In genomic region chr18:9474103-9474982, GRCh38 we compare ENCODE assay signal across 8 cellular contexts. TPM values are rescaled to one million over a fixed set of nuclear protein-coding genes. Genes with fewer than 3 reads are reported as not detected.
DNase-seq lines count a peak whose midpoint lies in the region; ATAC-seq and TF ChIP-seq lines count a peak whose summit lies in the region.

No MANE protein-coding gene starts in this region.

- H3K4me1 ChIP-seq in HEK293 (ENCODE audit: control insufficient read depth, insufficient read depth, low read length) (peaks cover 9% of the 10 kb centered on the region; the same call in 1 of the 2 replicates), Peyer's patch (peaks cover 0 to 13% (median 3%) of the 10 kb centered on the region in 4 donors), tibial nerve (peaks cover 0 to 27% (median 8%) of the 10 kb centered on the region in 4 donors)

- no peaks in the 10 kb centered on the region for H3K9me3 ChIP-seq in HEK293 (ENCODE audit: control insufficient read depth, insufficient read depth, low read depth, low read length)
- H3K9me3 ChIP-seq in Peyer's patch: no peaks in the 10 kb centered on the region
- H3K9me3 ChIP-seq in tibial nerve: peaks cover 0 to 10% (median 0%) of the 10 kb centered on the region in 4 donors

- no peak for TF ChIP-seq EP300 in tibial nerve (IDR thresholded peaks at IDR 0.05)

- DNase-seq in BJ (ENCODE audit: low read depth) (peak; percentile 28), Peyer's patch (peak in 1 of 3 donors; percentile 54), dermis microvascular lymphatic vessel endothelial cell (ENCODE audit: low read depth in 2 of 2) (peak; percentile 66 to 91), lung microvascular endothelial cell (ENCODE audit: low read depth in 2 of 2) (peak; percentile 86 to 88), tibial nerve (ENCODE audit: low spot score in 2 of 2) (peak in 1 of 2 donors; percentile 54)
- DNase-seq in activated CD4-positive, alpha-beta T cell treated with anti-CD3 and anti-CD28 coated beads for 48 hours: no peak

- H3K36me3 ChIP-seq in BJ (ENCODE audit: control insufficient read depth, insufficient read depth, low read length) (peaks cover 4% of the 10 kb centered on the region; the same call in 1 of the 2 replicates), HEK293 (ENCODE audit: control insufficient read depth in 2 of 2, insufficient read depth in 1 of 2, low read length in 2 of 2) (peaks cover 5 to 7% of the 10 kb centered on the region in 2 experiments; a peak in 2 of 3 replicates), Peyer's patch (peaks cover 0 to 9% (median 0%) of the 10 kb centered on the region in 3 donors), tibial nerve (peaks cover 0 to 11% (median 0%) of the 10 kb centered on the region in 3 donors)

- TF ChIP-seq CTCF in BJ (IDR thresholded peaks at IDR 0.05; ENCODE audit: insufficient read depth, low read depth, low read length) (peak; percentile 24), HEK293 (tag by site-specific recombination; IDR thresholded peaks at IDR 0.05) (no peak), Peyer's patch (IDR thresholded peaks at IDR 0.05) (no peak), tibial nerve (IDR thresholded peaks at IDR 0.05) (no peak)

- POLR2A ChIA-PET in BJ (lab: Charles Lee): no interaction called here
- POLR2A ChIA-PET in HEK293 (lab: Yijun Ruan, JAX): interaction anchor here (0.6 to 1.7 kb wide), 3 partner anchors 31 to 140 kb away, joined by 3 to 4 read pairs (median 4); partner anchors contain the start of gene TWSG1

- WGBS in tibial nerve, 2 donors: 23 to 29% methylated on average over 36 to 37 of the region's 37 CpGs

- TF ChIP-seq POLR2A in Peyer's patch (IDR thresholded peaks at IDR 0.05): no peak
- TF ChIP-seq POLR2A in tibial nerve (IDR thresholded peaks at IDR 0.05): no peak

- CTCF ChIA-PET in BJ (lab: Yijun Ruan, JAX): no interaction called here
- CTCF ChIA-PET in HEK293 (lab: Yijun Ruan, JAX): no interaction called here

- ATAC-seq in GM19328 (IDR thresholded peaks at IDR 0.05; ENCODE audit: unreplicated experiment): no peak

- H3K4me3 ChIP-seq in BJ (ENCODE audit: low read depth, low read length): peak overlapping the region; percentile 76
- H3K4me3 ChIP-seq in HEK293 (ENCODE audit: low read depth, low read length): peak overlapping the region; percentile 84
- H3K4me3 ChIP-seq in Peyer's patch: peak overlapping the region; percentile 73 to 97 (median 92)
- peak overlapping the region; percentile 61 to 94 (median 78) for H3K4me3 ChIP-seq in tibial nerve

- H3K27me3 ChIP-seq in BJ (ENCODE audit: control insufficient read depth, insufficient read depth, low read length) (no peaks in the 10 kb centered on the region), Peyer's patch (no peaks in the 10 kb centered on the region), tibial nerve (no peaks in the 10 kb centered on the region)

- H3K27ac ChIP-seq in HEK293 (ENCODE audit: extremely low read depth, low read depth, low read length) (peak overlapping the region; percentile 80), Peyer's patch (peak overlapping the region; percentile 90 to 96 (median 94)), tibial nerve (peak overlapping the region; percentile 91 to 98 (median 94))

TF ChIP-seq in HEK293, 187 proteins besides CTCF, POLR2A, EP300 and RAD21:
- TF ChIP-seq ZFP3 (tag by site-specific recombination; IDR thresholded peaks at IDR 0.05; ENCODE audit: low read depth): peak; percentile 29; the same call in 1 of the 2 replicates
- peak; percentile 97 for TF ChIP-seq KLF1 (tag by site-specific recombination; IDR thresholded peaks at IDR 0.05)
- peak; percentile 28; the same call in 1 of the 2 replicates for TF ChIP-seq KLF10 (tag by site-specific recombination; IDR thresholded peaks at IDR 0.05)
- peak; percentile 83 for TF ChIP-seq IKZF3 (tag by site-specific recombination; IDR thresholded peaks at IDR 0.05)
- TF ChIP-seq ZNF830 (tag by site-specific recombination; IDR thresholded peaks at IDR 0.05; ENCODE audit: low read depth): no peak
- TF ChIP-seq ZBTB8A (tag by site-specific recombination; IDR thresholded peaks at IDR 0.05): 0 out of 2 replicates have a peak, but pooled peaks have one; percentile 8
- TF ChIP-seq GLIS2 (tag by site-specific recombination; IDR thresholded peaks at IDR 0.05): no peak
- TF ChIP-seq ZFHX2 (tag by site-specific recombination; conservative IDR thresholded peaks at IDR 0.05): peak; percentile 73
- peak; percentile 21; the same call in 1 of the 2 replicates for TF ChIP-seq GFI1B (tag by site-specific recombination; IDR thresholded peaks at IDR 0.05)
- no peak for TF ChIP-seq ZNF266 (tag by site-specific recombination; IDR thresholded peaks at IDR 0.05; ENCODE audit: low read depth)
- no peak for TF ChIP-seq ZNF24 (tag by site-specific recombination; IDR thresholded peaks at IDR 0.05)
- TF ChIP-seq, protein P1, sequence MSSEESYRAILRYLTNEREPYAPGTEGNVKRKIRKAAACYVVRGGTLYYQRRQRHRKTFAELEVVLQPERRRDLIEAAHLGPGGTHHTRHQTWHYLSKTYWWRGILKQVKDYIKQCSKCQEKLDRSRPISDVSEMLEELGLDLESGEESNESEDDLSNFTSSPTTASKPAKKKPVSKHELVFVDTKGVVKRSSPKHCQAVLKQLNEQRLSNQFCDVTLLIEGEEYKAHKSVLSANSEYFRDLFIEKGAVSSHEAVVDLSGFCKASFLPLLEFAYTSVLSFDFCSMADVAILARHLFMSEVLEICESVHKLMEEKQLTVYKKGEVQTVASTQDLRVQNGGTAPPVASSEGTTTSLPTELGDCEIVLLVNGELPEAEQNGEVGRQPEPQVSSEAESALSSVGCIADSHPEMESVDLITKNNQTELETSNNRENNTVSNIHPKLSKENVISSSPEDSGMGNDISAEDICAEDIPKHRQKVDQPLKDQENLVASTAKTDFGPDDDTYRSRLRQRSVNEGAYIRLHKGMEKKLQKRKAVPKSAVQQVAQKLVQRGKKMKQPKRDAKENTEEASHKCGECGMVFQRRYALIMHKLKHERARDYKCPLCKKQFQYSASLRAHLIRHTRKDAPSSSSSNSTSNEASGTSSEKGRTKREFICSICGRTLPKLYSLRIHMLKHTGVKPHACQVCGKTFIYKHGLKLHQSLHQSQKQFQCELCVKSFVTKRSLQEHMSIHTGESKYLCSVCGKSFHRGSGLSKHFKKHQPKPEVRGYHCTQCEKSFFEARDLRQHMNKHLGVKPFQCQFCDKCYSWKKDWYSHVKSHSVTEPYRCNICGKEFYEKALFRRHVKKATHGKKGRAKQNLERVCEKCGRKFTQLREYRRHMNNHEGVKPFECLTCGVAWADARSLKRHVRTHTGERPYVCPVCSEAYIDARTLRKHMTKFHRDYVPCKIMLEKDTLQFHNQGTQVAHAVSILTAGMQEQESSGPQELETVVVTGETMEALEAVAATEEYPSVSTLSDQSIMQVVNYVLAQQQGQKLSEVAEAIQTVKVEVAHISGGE (tag by site-specific recombination; conservative IDR thresholded peaks at IDR 0.05; ENCODE audit: low read depth): no peak
- TF ChIP-seq TCF7L2 (IDR thresholded peaks at IDR 0.05; ENCODE audit: borderline replicate concordance, low read depth, low read length): no peak
- TF ChIP-seq ZBTB1 (tag by site-specific recombination; IDR thresholded peaks at IDR 0.05): no peak
- peak; percentile 64 for TF ChIP-seq EGR2 (tag by site-specific recombination; IDR thresholded peaks at IDR 0.05; ENCODE audit: low read depth)
- TF ChIP-seq ZNF558 (tag by site-specific recombination; IDR thresholded peaks at IDR 0.05): no peak
- TF ChIP-seq, protein P2, sequence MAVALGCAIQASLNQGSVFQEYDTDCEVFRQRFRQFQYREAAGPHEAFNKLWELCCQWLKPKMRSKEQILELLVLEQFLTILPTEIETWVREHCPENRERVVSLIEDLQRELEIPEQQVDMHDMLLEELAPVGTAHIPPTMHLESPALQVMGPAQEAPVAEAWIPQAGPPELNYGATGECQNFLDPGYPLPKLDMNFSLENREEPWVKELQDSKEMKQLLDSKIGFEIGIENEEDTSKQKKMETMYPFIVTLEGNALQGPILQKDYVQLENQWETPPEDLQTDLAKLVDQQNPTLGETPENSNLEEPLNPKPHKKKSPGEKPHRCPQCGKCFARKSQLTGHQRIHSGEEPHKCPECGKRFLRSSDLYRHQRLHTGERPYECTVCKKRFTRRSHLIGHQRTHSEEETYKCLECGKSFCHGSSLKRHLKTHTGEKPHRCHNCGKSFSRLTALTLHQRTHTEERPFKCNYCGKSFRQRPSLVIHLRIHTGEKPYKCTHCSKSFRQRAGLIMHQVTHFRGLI (tag by site-specific recombination; IDR thresholded peaks at IDR 0.05): 0 out of 2 replicates have a peak, but pooled peaks have one; percentile 79

RNA-seq across cellular contexts. Expression of gene RALBP1, which starts 1.0 kb away (rescaled TPM):
- polyA plus RNA-seq in BJ (2011; rRNA removed): 45.1 and 45.2 TPM in 2 replicates
- 21.1 and 26.3 TPM in 2 replicates for polyA minus RNA-seq in BJ (2011; rRNA and poly(A)+ RNA removed)
- total RNA-seq in Peyer's patch: 10 to 100 TPM; 28.9 to 49.5 (median 36.6) TPM
- total RNA-seq in dermis microvascular lymphatic vessel endothelial cell: 54.2 and 69.5 TPM in 2 replicates
- total RNA-seq in lung microvascular endothelial cell: 47.3 and 63.3 TPM in 2 replicates
- total RNA-seq in tibial nerve: 100 to 1,000 TPM in 2 of 4 donors, 10 to 100 TPM in 2; 93.3 to 118 (median 99.5) TPM
